22 cellular contexts compared by ENCODE assay signal in the genomic region with DNA sequence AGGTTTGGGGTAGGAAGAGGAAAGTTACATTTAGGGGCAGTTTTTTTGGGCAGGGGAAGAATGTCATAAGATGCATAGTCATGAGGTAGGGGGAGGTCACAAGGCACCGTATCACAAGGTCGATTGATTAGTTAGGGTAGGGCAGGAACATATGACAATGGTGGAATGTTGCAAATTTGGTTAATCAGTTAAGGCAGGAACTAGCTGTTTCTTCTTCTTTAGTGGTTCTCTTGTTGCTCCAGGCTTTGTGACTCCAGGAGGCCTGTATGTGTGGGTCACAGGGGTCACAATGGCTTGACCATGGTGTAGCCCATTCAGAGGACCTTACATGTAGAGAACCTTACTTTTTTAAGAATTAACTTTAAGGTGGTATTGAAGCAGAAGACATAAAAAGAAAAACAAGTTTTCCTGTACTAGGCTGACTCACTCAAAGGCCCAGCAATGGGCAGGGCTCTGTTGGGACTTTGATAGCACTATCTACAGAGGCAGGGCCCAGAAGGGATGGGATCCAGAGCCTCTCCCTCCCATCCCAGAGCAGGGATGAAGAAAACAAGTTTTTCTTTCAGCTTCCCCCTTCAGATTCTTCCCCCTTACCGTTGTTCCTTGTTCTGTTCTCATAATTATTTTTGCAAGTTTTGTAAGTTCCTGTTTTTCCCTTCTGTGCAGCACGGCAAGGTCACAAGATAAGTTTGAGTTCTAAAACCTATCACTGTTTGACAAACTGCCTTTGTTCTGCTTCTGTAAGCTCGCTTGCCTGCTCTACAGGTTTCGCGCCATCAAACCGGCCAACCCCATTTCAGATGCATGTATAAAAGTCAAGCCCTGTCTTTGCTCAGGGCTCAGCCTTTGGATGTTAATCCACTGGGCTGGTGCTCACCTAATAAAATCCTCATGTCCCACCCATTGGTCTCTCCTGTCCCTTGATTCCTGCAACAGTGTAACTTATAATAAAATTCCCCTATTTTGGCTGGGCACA. TPM values are rescaled to one million over a fixed set of nuclear protein-coding genes. Genes with fewer than 3 reads are reported as not detected.
A peak's percentile ranks its signal among the peaks of the same experiment; 100 is the strongest.
DNase-seq lines count a peak whose midpoint lies in the region; ATAC-seq, FAIRE-seq and TF ChIP-seq lines count a peak whose summit lies in the region.
"Had no signal": no experiment of that assay in that cellular context is flagged by ENCODE, and none has a peak within 500 bp of the region (broad histone marks: within the 10 kb centered on the region; RNA-seq: fewer than 3 reads in every experiment).

No MANE protein-coding gene starts in this region.

- TF ChIP-seq POLR2A in HepG2 (IDR thresholded peaks at IDR 0.05; ENCODE audit: insufficient read depth in 1 of 2, low read depth in 2 of 2, low read length in 2 of 2): no peak
- TF ChIP-seq POLR2A in right lobe of liver (IDR thresholded peaks at IDR 0.05): no peak

- H3K36me3 ChIP-seq in HepG2 (replicated peaks in 1 of 2; ENCODE audit: control insufficient read depth in 1 of 2, insufficient read depth in 2 of 2, low read length in 2 of 2) (no peaks in the 10 kb centered on the region), right lobe of liver (no peaks in the 10 kb centered on the region), OCI-LY3 (replicated peaks; ENCODE audit: low read depth, low read length) (peaks cover 5% of the 10 kb centered on the region)
- H3K36me3 ChIP-seq: BLaER1, cardiac muscle cell, stomach, upper lobe of left lung had no signal

- no peaks in the 10 kb centered on the region for H3K79me2 ChIP-seq in HepG2 (ENCODE audit: insufficient read depth, low read length)
- H3K79me2 ChIP-seq in OCI-LY3 (ENCODE audit: low read length): no peaks in the 10 kb centered on the region

- no peak for FAIRE-seq in HepG2 (lab: Jason Lieb, UNC)
- no peak for FAIRE-seq in D721Med (lab: Jason Lieb, UNC)
- FAIRE-seq: A204.1, frontal cortex had no signal

- intact Hi-C loops in HepG2 (cut with micrococcal nuclease; ENCODE audit: unreplicated experiment) (no loop called here), right lobe of liver (cut with DNase I) (no loop called here)

- no peak for DNase-seq in HepG2 (ENCODE audit: low spot score)
- no peak for DNase-seq in right lobe of liver
- peak; percentile 7 for DNase-seq in amniotic epithelial cell (ENCODE audit: low read depth)
- no peak for DNase-seq in NK-92 (lab: John Stamatoyannopoulos, UW; ENCODE audit: unreplicated experiment)
- no peak for DNase-seq in T-helper 2 cell treated with Interferon-gamma antibody and Interleukin-4, amounts not matched to agents 5 μg/mL and 100 μg/mL, for 36 hours (ENCODE audit: low spot score)
- no peak for DNase-seq in D721Med (ENCODE audit: insufficient read length, low spot score)
- no peak for DNase-seq in NCI-H510A treated with DMSO at 0.1 percent for 48 hours (lab: John Stamatoyannopoulos, UW)
- DNase-seq: activated CD4-positive, alpha-beta T cell treated with anti-CD3 and anti-CD28 coated beads, Interleukin-2, amount 50 U/mL, for 48 hours; activated gamma-delta T cell treated with Interleukin-2 at 50 U/mL for 16 hours; amygdala; H9; NCI-H1417; NCI-H69; stimulated activated CD4-positive, alpha-beta T cell treated with anti-CD3 and anti-CD28 coated beads, Interleukin-2, amount 100 ng/mL, for 48 hours; stomach; upper lobe of left lung had no signal

- WGBS in HepG2 (ENCODE audit: low lambda C conversion rate): 70% methylated on average over 8 of the region's 8 CpGs
- WGBS in right lobe of liver (ENCODE audit: insufficient coverage, low coverage, low lambda C conversion rate, missing lambda C conversion rate): 63% methylated on average over 8 of the region's 8 CpGs

- H3K9me3 Mint-ChIP-seq in T-helper 2 cell treated with Interferon-gamma antibody and Interleukin-4, amounts not matched to agents 5 μg/mL and 100 μg/mL, for 36 hours: peaks cover 41% of the 10 kb centered on the region

- no peak overlapping the region for H3K4me2 ChIP-seq in HepG2 (ENCODE audit: low read depth, low read length)
- H3K4me2 ChIP-seq in OCI-LY3 (ENCODE audit: low read length): no peak overlapping the region
- H3K4me2 ChIP-seq: BLaER1 had no signal

- ATAC-seq in HepG2 (no peak), right lobe of liver (no peak)

- H3K36me3 Mint-ChIP-seq in T-helper 2 cell treated with Interferon-gamma antibody and Interleukin-4, amounts not matched to agents 5 μg/mL and 100 μg/mL, for 36 hours (ENCODE audit: low read depth): peaks cover 7% of the 10 kb centered on the region

- TF ChIP-seq RAD21 in HepG2 (CRISPR knock-in tag; IDR thresholded peaks at IDR 0.05): no peak

- H3K9me3 ChIP-seq in HepG2 (ENCODE audit: low read length) (peaks cover 44% of the 10 kb centered on the region), right lobe of liver (peaks cover 0 to 8% (median 0%) of the 10 kb centered on the region in 4 donors), OCI-LY3 (ENCODE audit: insufficient read depth, low read length) (peaks cover 7% of the 10 kb centered on the region; the same call in 1 of the 2 replicates)

- H3K27ac ChIP-seq in HepG2 (ENCODE audit: extremely low read length, insufficient read depth, low read length): no peak overlapping the region
- H3K27ac ChIP-seq in right lobe of liver: no peak overlapping the region
- peak overlapping the region; percentile 36; the same call in 1 of the 2 replicates for H3K27ac ChIP-seq in OCI-LY3 (ENCODE audit: low read length)
- H3K27ac ChIP-seq: BLaER1, cardiac muscle cell, stomach, upper lobe of left lung had no signal

- no peaks in the 10 kb centered on the region for H3K4me1 Mint-ChIP-seq in T-helper 2 cell treated with Interferon-gamma antibody and Interleukin-4, amounts not matched to agents 5 μg/mL and 100 μg/mL, for 36 hours (ENCODE audit: low read depth)
- H3K4me1 Mint-ChIP-seq: H9 had no signal

- no peaks in the 10 kb centered on the region for H3K27me3 ChIP-seq in HepG2 (ENCODE audit: control insufficient read depth in 1 of 2, insufficient read depth in 2 of 2, low read length in 2 of 2)
- H3K27me3 ChIP-seq in right lobe of liver: no peaks in the 10 kb centered on the region
- no peaks in the 10 kb centered on the region for H3K27me3 ChIP-seq in OCI-LY3 (ENCODE audit: low read depth, low read length)
- H3K27me3 ChIP-seq: BLaER1, cardiac muscle cell, stomach, upper lobe of left lung had no signal

- H3K27me3 Mint-ChIP-seq in T-helper 2 cell treated with Interferon-gamma antibody and Interleukin-4, amounts not matched to agents 5 μg/mL and 100 μg/mL, for 36 hours (ENCODE audit: low read depth): no peaks in the 10 kb centered on the region

- no TSS peak for BruUV-seq in HepG2 (replicated peaks; lab: Mats Ljungman, UMichigan)

- in situ Hi-C loops in HepG2 (cut with HindIII; ENCODE audit: extremely low pct_ligation_motif_present, low pct_unique_long_range_greater_than_20kb): no loop called here

- H4K20me1 ChIP-seq in HepG2 (ENCODE audit: insufficient read depth, low read length) (no peaks in the 10 kb centered on the region), OCI-LY3 (ENCODE audit: insufficient read depth, low read length) (no peaks in the 10 kb centered on the region)
- H4K20me1 ChIP-seq: BLaER1 had no signal

- H3K4me3 Mint-ChIP-seq in T-helper 2 cell treated with Interferon-gamma antibody and Interleukin-4, amounts not matched to agents 5 μg/mL and 100 μg/mL, for 36 hours: no peak overlapping the region
- H3K4me3 Mint-ChIP-seq: H9, nephron had no signal

- CTCF ChIA-PET in HepG2 (lab: Yijun Ruan, JAX; ENCODE audit: low intra/inter-chr PET ratio, low total read pairs): no interaction called here

- H2AFZ ChIP-seq in HepG2 (ENCODE audit: low read length): no peak overlapping the region
- H2AFZ ChIP-seq in OCI-LY3 (ENCODE audit: low read depth, low read length): no peak overlapping the region

- H3K4me1 ChIP-seq in HepG2 (ENCODE audit: insufficient read depth, low read length) (peaks cover 29% of the 10 kb centered on the region), right lobe of liver (peaks cover 0 to 15% (median 3%) of the 10 kb centered on the region in 4 donors), OCI-LY3 (ENCODE audit: low read length) (peaks cover 7% of the 10 kb centered on the region)
- H3K4me1 ChIP-seq: stomach, upper lobe of left lung had no signal

- TF ChIP-seq CTCF in HepG2 (CRISPR knock-in tag; IDR thresholded peaks at IDR 0.05) (no peak), right lobe of liver (IDR thresholded peaks at IDR 0.05) (no peak), OCI-LY3 (IDR thresholded peaks at IDR 0.05; ENCODE audit: low read depth, low read length) (no peak), D721Med (IDR thresholded peaks at IDR 0.05; ENCODE audit: insufficient read depth, missing control alignments) (no peak)

- H3K9ac ChIP-seq in HepG2 (ENCODE audit: insufficient read depth, low read depth, low read length) (no peak overlapping the region), OCI-LY3 (ENCODE audit: low read length) (no peak overlapping the region)
- H3K9ac ChIP-seq: BLaER1 had no signal

- TF ChIP-seq EP300 in HepG2 (IDR thresholded peaks at IDR 0.05; ENCODE audit: low read depth in 2 of 2, low read length in 2 of 2) (no peak), HepG2 (CRISPR knock-in tag; IDR thresholded peaks at IDR 0.05; ENCODE audit: borderline replicate concordance) (no peak)

- no peak overlapping the region for H3K27ac Mint-ChIP-seq in T-helper 2 cell treated with Interferon-gamma antibody and Interleukin-4, amounts not matched to agents 5 μg/mL and 100 μg/mL, for 36 hours
- H3K27ac Mint-ChIP-seq: H9, nephron had no signal

- no peak overlapping the region for H3K4me3 ChIP-seq in HepG2 (replicated peaks in 1 of 3; ENCODE audit: insufficient read depth in 1 of 3, low read depth in 2 of 3, low read length in 3 of 3)
- H3K4me3 ChIP-seq in right lobe of liver: no peak overlapping the region
- H3K4me3 ChIP-seq in OCI-LY3 (ENCODE audit: low read length): no peak overlapping the region
- H3K4me3 ChIP-seq: BLaER1, cardiac muscle cell, stomach, upper lobe of left lung had no signal

- POLR2A ChIA-PET in HepG2 (lab: Yijun Ruan, JAX): no interaction called here

RNA-seq across cellular contexts. Expression of a gene that starts 45.8 kb away (rescaled TPM):
- total RNA-seq in HepG2 (2016; rRNA removed; fragmentation: Illumina TruSeq; extraction: Trizol): 98.1 and 117 TPM in 2 replicates
- 101 and 109 TPM in 2 replicates for total RNA-seq in HepG2 (2016; cell fraction: cytosol; rRNA removed; fragmentation: Illumina TruSeq; extraction: Trizol; ENCODE audit: low read depth)
- 106 and 115 TPM in 2 replicates for total RNA-seq in HepG2 (2016; cell fraction: insoluble cytoplasmic fraction; rRNA removed; fragmentation: Illumina TruSeq; extraction: Trizol)
- 107 and 129 TPM in 2 replicates for total RNA-seq in HepG2 (2016; cell fraction: membrane; rRNA removed; fragmentation: Illumina TruSeq; extraction: Trizol)
- 161 and 171 TPM in 2 replicates for total RNA-seq in HepG2 (2016; cell fraction: nucleus; rRNA removed; fragmentation: Illumina TruSeq; extraction: Trizol)
- 128 and 217 TPM in 2 replicates for polyA plus RNA-seq in HepG2 (2011; rRNA removed)
- polyA plus RNA-seq in HepG2 (2011; cell fraction: cytosol; rRNA removed): 62.4 and 72.6 TPM in 2 replicates
- polyA plus RNA-seq in HepG2 (2011; cell fraction: nucleus; rRNA removed): 208 and 219 TPM in 2 replicates
- polyA plus RNA-seq in HepG2 (2012): 35.1 and 53.6 TPM in 2 replicates
- 30.6 and 34.0 TPM in 2 replicates for polyA plus RNA-seq in HepG2 (2016; cell fraction: cytosol; fragmentation: Illumina TruSeq; extraction: Trizol; ENCODE audit: low read depth)
- 100 and 111 TPM in 2 replicates for polyA plus RNA-seq in HepG2 (2016; cell fraction: insoluble cytoplasmic fraction; fragmentation: Illumina TruSeq; extraction: Trizol; ENCODE audit: low read depth)
- polyA plus RNA-seq in HepG2 (2016; cell fraction: membrane; fragmentation: Illumina TruSeq; extraction: Trizol; ENCODE audit: low read depth): 46.8 and 54.0 TPM in 2 replicates
- 251 and 257 TPM in 2 replicates for polyA plus RNA-seq in HepG2 (2016; cell fraction: nucleus; fragmentation: Illumina TruSeq; extraction: Trizol; ENCODE audit: insufficient read depth, low read depth)
- 0.33 and 64.9 TPM in 2 replicates for polyA minus RNA-seq in HepG2 (2011; rRNA and poly(A)+ RNA removed; ENCODE audit: low replicate concordance)
- 15.6 and 16.1 TPM in 2 replicates for polyA minus RNA-seq in HepG2 (2011; cell fraction: cytosol; rRNA and poly(A)+ RNA removed)
- 264 and 280 TPM in 2 replicates for polyA minus RNA-seq in HepG2 (2011; cell fraction: nucleus; rRNA and poly(A)+ RNA removed)
- total RNA-seq in right lobe of liver: 10 to 100 TPM; 13.0 to 42.8 (median 24.0) TPM
